ENCODE assay signal across 2 cellular contexts in the genomic region with DNA sequence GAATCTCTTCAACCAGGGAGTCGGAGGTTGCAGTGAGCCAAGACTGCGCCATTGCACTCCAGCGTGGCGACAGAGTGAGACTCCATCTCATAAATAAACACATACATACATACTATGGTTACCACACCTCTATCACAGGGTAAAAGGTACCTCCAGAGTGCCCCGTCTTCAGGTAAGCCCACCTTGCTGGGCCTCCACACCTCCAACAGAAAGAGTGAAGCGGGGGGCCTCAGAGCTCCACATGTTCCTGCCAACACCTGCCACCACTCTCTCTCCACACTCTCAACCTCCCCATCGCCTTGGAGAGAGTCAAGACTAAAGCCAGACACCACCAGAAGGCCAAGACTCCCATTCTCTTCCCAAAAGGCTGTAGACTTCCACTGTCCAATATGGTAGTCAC.
"Had no signal": no experiment of that assay in that cellular context is flagged by ENCODE, and none has a peak within 500 bp of the region (broad histone marks: within the 10 kb centered on the region; RNA-seq: fewer than 3 reads in every experiment).

No MANE protein-coding gene starts in this region.

- DNase-seq: GDM1, GF-D8 had no signal
